In genomic region chr14:88322505-88323085, GRCh38 we compare ENCODE assay signal across 11 cellular contexts. TPM values are rescaled to one million over a fixed set of nuclear protein-coding genes. Genes with fewer than 3 reads are reported as not detected.
DNase-seq lines count a peak whose midpoint lies in the region; TF ChIP-seq lines count a peak whose summit lies in the region.
"Had no signal": no experiment of that assay in that cellular context is flagged by ENCODE, and none has a peak within 500 bp of the region (broad histone marks: within the 10 kb centered on the region; RNA-seq: fewer than 3 reads in every experiment).

No MANE protein-coding gene starts in this region.

- TF ChIP-seq CTCF in A673 (conservative IDR thresholded peaks at IDR 0.05; ENCODE audit: low read depth, low read length) (no peak), ascending aorta (IDR thresholded peaks at IDR 0.05) (no peak), GM13977 (IDR thresholded peaks at IDR 0.05; ENCODE audit: extremely low read depth, insufficient read depth, missing control alignments) (no peak)

- no TSS peak for BruUV-seq in A673 (replicated peaks; lab: Mats Ljungman, UMichigan)

- H3K4me3 ChIP-seq in A673 (ENCODE audit: low read depth, low read length, poor library complexity, severe bottlenecking) (peak overlapping the region; percentile 43), ascending aorta (peak overlapping the region; percentile 27 to 36)

- no peaks in the 10 kb centered on the region for H3K4me1 ChIP-seq in A673 (ENCODE audit: insufficient read depth, low read length, poor library complexity, severe bottlenecking)
- H3K4me1 ChIP-seq in ascending aorta: peaks cover 0 to 2% of the 10 kb centered on the region in 2 donors

- H3K27ac ChIP-seq in A673 (ENCODE audit: low read depth, low read length, poor library complexity, severe bottlenecking): no peak overlapping the region
- H3K27ac ChIP-seq in ascending aorta: no peak overlapping the region
- H3K27ac ChIP-seq in layer of hippocampus (ENCODE audit: low read depth, low read length): peak overlapping the region; percentile 16

- CTCF ChIA-PET in A673 (lab: Charles Lee): no interaction called here

- intact Hi-C loops in A673 (cut with micrococcal nuclease; ENCODE audit: unreplicated experiment): no loop called here
- intact Hi-C loops in ascending aorta (cut with DNase I): no loop called here

- POLR2A ChIA-PET in A673 (lab: Charles Lee; ENCODE audit: low non-redundant PET): no interaction called here

- DNase-seq in A673 (ENCODE audit: low spot score) (no peak), GM03348 (ENCODE audit: low spot score) (peak; percentile 13), ascending aorta (ENCODE audit: low spot score in 2 of 2) (no peak), HT-29 (ENCODE audit: low spot score) (no peak), GM13977 (ENCODE audit: low spot score) (no peak), activated gamma-delta T cell treated with Interleukin-2 at 50 U/mL for 16 hours (no peak)
- DNase-seq in effector CD4-positive, alpha-beta T cell: no peak
- DNase-seq: NCI-H2081 treated with DMSO at 0.1 percent for 48 hours; stimulated activated naive CD8-positive, alpha-beta T cell treated with anti-CD3 and anti-CD28 coated beads, Interleukin-15, amount 100 ng/mL, for 72 hours had no signal

- H3K9me3 ChIP-seq in A673 (ENCODE audit: low read depth, low read length, poor library complexity, severe bottlenecking): no peaks in the 10 kb centered on the region
- no peaks in the 10 kb centered on the region for H3K9me3 ChIP-seq in ascending aorta

- H3K27me3 ChIP-seq in A673 (replicated peaks; ENCODE audit: insufficient read depth, low read depth, low read length, poor library complexity): peaks cover 97% of the 10 kb centered on the region
- H3K27me3 ChIP-seq in ascending aorta: no peaks in the 10 kb centered on the region
- H3K27me3 ChIP-seq in layer of hippocampus (ENCODE audit: control insufficient read depth, insufficient read depth, low read length): peaks cover 2% of the 10 kb centered on the region

- in situ Hi-C loops in GM13977 (cut with MboI; ENCODE audit: low pct_unique_long_range_greater_than_20kb, low sequenced_read_pairs, unreplicated experiment): no loop called here

- H3K36me3 ChIP-seq in A673 (ENCODE audit: insufficient read depth, low read length, poor library complexity, severe bottlenecking) (no peaks in the 10 kb centered on the region), ascending aorta (no peaks in the 10 kb centered on the region)

RNA-seq across cellular contexts. Expression of gene KCNK10, which starts 0.5 kb away (rescaled TPM):
- total RNA-seq in A673 (2021) (not detected in 2 replicates), ascending aorta (not detected)
- total RNA-seq in HT-29 (2014; rRNA removed; shearing (Covaris generic)): not detected in 2 replicates
- total RNA-seq: T-helper 2 cell treated with Interferon-gamma antibody and Interleukin-4, amounts not matched to agents 100 ng/mL and 5 ng/mL, for 36 hours had no signal
